In the genomic region with DNA sequence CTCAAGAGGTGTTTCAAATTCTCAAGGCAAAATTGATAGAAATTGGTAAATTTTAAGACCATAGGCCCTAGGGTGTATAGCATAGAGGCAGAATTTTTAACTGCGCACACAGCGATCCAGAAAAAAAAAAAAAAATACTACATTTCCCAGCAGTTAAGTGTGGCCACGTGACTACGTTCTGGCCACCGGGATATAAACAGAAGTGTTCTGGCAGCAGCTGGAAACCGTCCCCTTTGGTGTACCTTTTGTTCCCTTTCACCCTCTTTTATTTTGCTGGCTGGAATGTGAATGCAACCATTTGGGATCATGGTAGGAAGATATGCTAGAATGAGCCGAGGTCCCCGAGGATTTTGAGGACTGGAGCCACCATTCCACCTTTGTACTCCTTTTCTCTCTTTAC, we compare ENCODE assay signal across 13 cellular contexts. TPM values are rescaled to one million over a fixed set of nuclear protein-coding genes. Genes with fewer than 3 reads are reported as not detected.
DNase-seq lines count a peak whose midpoint lies in the region; ATAC-seq and TF ChIP-seq lines count a peak whose summit lies in the region.
"Had no signal": no experiment of that assay in that cellular context is flagged by ENCODE, and none has a peak within 500 bp of the region (broad histone marks: within the 10 kb centered on the region; RNA-seq: fewer than 3 reads in every experiment).

No MANE protein-coding gene starts in this region.

- H2AFZ ChIP-seq in parathyroid adenoma, result peak overlapping the region; percentile 1

- peak; percentile 48 for DNase-seq in DMS153 treated with DMSO at 0.1 percent for 48 hours (lab: John Stamatoyannopoulos, UW; ENCODE audit: unreplicated experiment)
- peak; percentile 58 for DNase-seq in NCI-H345 treated with DMSO at 0.1 percent for 48 hours (lab: John Stamatoyannopoulos, UW; ENCODE audit: unreplicated experiment)
- no peak for DNase-seq in cardiac muscle cell (ENCODE audit: low read depth in 1 of 2, low spot score in 1 of 2)
- DNase-seq in SW480 (ENCODE audit: low spot score), result no peak
- DNase-seq in stimulated activated CD4-positive, alpha-beta T cell treated with anti-CD3 and anti-CD28 coated beads, Interleukin-2, amount 100 ng/mL, for 24 hours, result no peak
- DNase-seq: ACHN, endodermal cell, HCEC 1CT had no signal

- no peaks in the 10 kb centered on the region for H3K79me2 ChIP-seq in parathyroid adenoma

- peak overlapping the region; percentile 65 for H3K4me2 ChIP-seq in parathyroid adenoma (ENCODE audit: low read length)

- TF ChIP-seq CTCF in cardiac muscle cell (IDR thresholded peaks at IDR 0.05; ENCODE audit: low read depth, low read length) (no peak), parathyroid adenoma (IDR thresholded peaks at IDR 0.05) (no peak)

- no peak overlapping the region for H3K9ac ChIP-seq in parathyroid adenoma

- H3K27ac ChIP-seq in cardiac muscle cell, result peak overlapping the region; percentile 94
- no peak overlapping the region for H3K27ac ChIP-seq in parathyroid adenoma

- H3K4me1 ChIP-seq in cardiac muscle cell (ENCODE audit: low read depth) (peaks cover 26% of the 10 kb centered on the region), parathyroid adenoma (peaks cover 6% of the 10 kb centered on the region)

- H3K9me3 ChIP-seq in cardiac muscle cell (ENCODE audit: low read depth), result no peaks in the 10 kb centered on the region
- H3K9me3 ChIP-seq in parathyroid adenoma (ENCODE audit: control insufficient read depth, low read length), result no peaks in the 10 kb centered on the region
- H3K9me3 ChIP-seq: vagina had no signal

- H3K36me3 ChIP-seq in cardiac muscle cell (no peaks in the 10 kb centered on the region), parathyroid adenoma (ENCODE audit: control insufficient read depth, insufficient read depth, low read length) (no peaks in the 10 kb centered on the region)
- H3K36me3 ChIP-seq: vagina had no signal

- H3K27me3 ChIP-seq in cardiac muscle cell (no peaks in the 10 kb centered on the region), parathyroid adenoma (ENCODE audit: control insufficient read depth, insufficient read depth, low read length) (no peaks in the 10 kb centered on the region)
- H3K27me3 ChIP-seq: vagina had no signal

- no peak for ATAC-seq in GM18868 (IDR thresholded peaks at IDR 0.05; ENCODE audit: unreplicated experiment)
- no peak for ATAC-seq in HG03196 (IDR thresholded peaks at IDR 0.05; ENCODE audit: unreplicated experiment)
- ATAC-seq: GM12878 had no signal

- H3K4me3 ChIP-seq in cardiac muscle cell (no peak overlapping the region), parathyroid adenoma (ENCODE audit: low read depth, low read length) (no peak overlapping the region)
- H3K4me3 ChIP-seq: GM12878, vagina had no signal

RNA-seq across cellular contexts. Expression of a gene that starts 52.7 kb away (rescaled TPM):
- total RNA-seq in cardiac muscle cell, result 65.4 and 81.4 TPM in 2 replicates
- polyA plus RNA-seq in cardiac muscle cell, result 35.3 and 56.6 TPM in 2 replicates

RNA-seq across cellular contexts. Expression of a gene that starts 54.4 kb away (rescaled TPM):
- 25.9 and 41.9 TPM in 2 replicates for total RNA-seq in cardiac muscle cell
- 40.2 and 50.5 TPM in 2 replicates for polyA plus RNA-seq in cardiac muscle cell

Comparison
In these comparisons a context has a peak if more than half of its experiments do, and no peak if none do; other contexts are left out.
1. DNase-seq: peak in DMS153 treated with DMSO at 0.1 percent for 48 hours (single experiment) and NCI-H345 treated with DMSO at 0.1 percent for 48 hours (single experiment); none in cardiac muscle cell (0 of 2), SW480 (single experiment) and stimulated activated CD4-positive, alpha-beta T cell treated with anti-CD3 and anti-CD28 coated beads, Interleukin-2, amount 100 ng/mL, for 24 hours (0 of 2).